27 cellular contexts compared by ENCODE assay signal in genomic region chr10:126133082-126133620, GRCh38.
"Had no signal": no experiment of that assay in that cellular context is flagged by ENCODE, and none has a peak within 500 bp of the region (broad histone marks: within the 10 kb centered on the region; RNA-seq: fewer than 3 reads in every experiment).

No MANE protein-coding gene starts in this region.

- H3K4me3 Mint-ChIP-seq: activated CD4-positive, alpha-beta memory T cell treated with anti-CD3 and anti-CD28 coated beads for 36 hours; activated naive CD4-positive, alpha-beta T cell treated with anti-CD3 and anti-CD28 coated beads, Interleukin-2, amount 50 U/mL, for 24 hours; activated naive CD8-positive, alpha-beta T cell treated with anti-CD3 and anti-CD28 coated beads, Interleukin-2, amount 50 U/mL, for 24 hours; activated T-cell treated with anti-CD3 and anti-CD28 coated beads, Interleukin-2, amount 50 U/mL, for 4 hours; activated T-helper 17 cell treated with anti-CD3 and anti-CD28 coated beads, Interleukin-2, amount 50 U/mL, for 72 hours; naive thymus-derived CD4-positive, alpha-beta T cell; stimulated activated naive CD8-positive, alpha-beta T cell treated with anti-CD3 and anti-CD28 coated beads, Interleukin-15, Interleukin-2, amounts not matched to agents 100 ng/mL and 50 ng/mL, for 24 hours; T-helper 17 cell had no signal

- ATAC-seq: activated CD4-positive, CD25-positive, alpha-beta regulatory T cell treated with anti-CD3 and anti-CD28 coated beads, Interleukin-2, amount 50 U/mL, for 24 hours; activated naive CD8-positive, alpha-beta T cell treated with anti-CD3 and anti-CD28 coated beads, Interleukin-2, amount 50 U/mL, for 24 hours; activated T-cell treated with anti-CD3 and anti-CD28 coated beads, Interleukin-2, amount 50 U/mL, for 4 hours; activated T-helper 17 cell treated with anti-CD3 and anti-CD28 coated beads, Interleukin-2, amount 50 U/mL, for 72 hours; naive thymus-derived CD4-positive, alpha-beta T cell; T-helper 17 cell had no signal

- H3K27me3 Mint-ChIP-seq: activated CD4-positive, alpha-beta memory T cell treated with anti-CD3 and anti-CD28 coated beads for 36 hours; activated T-helper 17 cell treated with anti-CD3 and anti-CD28 coated beads, Interleukin-2, amount 50 U/mL, for 72 hours; stimulated activated naive CD8-positive, alpha-beta T cell treated with anti-CD3 and anti-CD28 coated beads, Interleukin-15, Interleukin-2, amounts not matched to agents 100 ng/mL and 50 ng/mL, for 24 hours; T-helper 17 cell had no signal

- DNase-seq: activated CD4-positive, alpha-beta memory T cell treated with anti-CD3 and anti-CD28 coated beads for 36 hours; activated CD4-positive, alpha-beta T cell treated with anti-CD3 and anti-CD28 coated beads for 48 hours; activated naive CD8-positive, alpha-beta T cell treated with anti-CD3 and anti-CD28 coated beads, Interleukin-2, amount 50 U/mL, for 24 hours; activated T-cell treated with anti-CD3 and anti-CD28 coated beads, Interleukin-2, amount 50 U/mL, for 4 hours; amygdala; central memory CD4-positive, alpha-beta T cell; dermis blood vessel endothelial cell; effector CD4-positive, alpha-beta T cell; esophagus squamous epithelium; foreskin melanocyte; left ventricle myocardium inferior; naive thymus-derived CD4-positive, alpha-beta T cell; nucleus accumbens; stimulated activated CD4-positive, alpha-beta T cell treated with anti-CD3 and anti-CD28 coated beads, Interleukin-2, amount 100 ng/mL, for 48 hours; T-helper 17 cell; T1000; trophoblast cell; uterus; WERI-Rb-1 had no signal

- H3K4me1 ChIP-seq: esophagus squamous epithelium, right atrium auricular region, uterus had no signal

- H3K4me3 ChIP-seq: esophagus squamous epithelium, left ventricle myocardium inferior, lung, right atrium auricular region, thoracic aorta, uterus had no signal

- H3K9ac ChIP-seq: parathyroid adenoma had no signal

- H3K9me3 ChIP-seq: esophagus squamous epithelium, left ventricle myocardium inferior, right atrium auricular region, thoracic aorta, uterus had no signal

- H3K4me1 Mint-ChIP-seq: activated naive CD4-positive, alpha-beta T cell treated with anti-CD3 and anti-CD28 coated beads, Interleukin-2, amount 50 U/mL, for 24 hours; activated naive CD8-positive, alpha-beta T cell treated with anti-CD3 and anti-CD28 coated beads, Interleukin-2, amount 50 U/mL, for 24 hours; activated T-helper 17 cell treated with anti-CD3 and anti-CD28 coated beads, Interleukin-2, amount 50 U/mL, for 72 hours had no signal

- H3K36me3 Mint-ChIP-seq: activated CD4-positive, alpha-beta memory T cell treated with anti-CD3 and anti-CD28 coated beads for 36 hours; activated naive CD4-positive, alpha-beta T cell treated with anti-CD3 and anti-CD28 coated beads, Interleukin-2, amount 50 U/mL, for 24 hours had no signal

- H3K79me2 ChIP-seq: parathyroid adenoma had no signal

- H3K36me3 ChIP-seq: esophagus squamous epithelium, left ventricle myocardium inferior, right atrium auricular region, thoracic aorta, uterus, WERI-Rb-1 had no signal

- H3K27me3 ChIP-seq: esophagus squamous epithelium, right atrium auricular region, uterus had no signal

- H2AFZ ChIP-seq: parathyroid adenoma had no signal

- H3K27ac Mint-ChIP-seq: activated CD4-positive, alpha-beta memory T cell treated with anti-CD3 and anti-CD28 coated beads for 36 hours; activated naive CD4-positive, alpha-beta T cell treated with anti-CD3 and anti-CD28 coated beads, Interleukin-2, amount 50 U/mL, for 24 hours; activated naive CD8-positive, alpha-beta T cell treated with anti-CD3 and anti-CD28 coated beads, Interleukin-2, amount 50 U/mL, for 24 hours; activated T-helper 17 cell treated with anti-CD3 and anti-CD28 coated beads, Interleukin-2, amount 50 U/mL, for 72 hours; stimulated activated naive CD8-positive, alpha-beta T cell treated with anti-CD3 and anti-CD28 coated beads, Interleukin-15, Interleukin-2, amounts not matched to agents 100 ng/mL and 50 ng/mL, for 24 hours; T-helper 17 cell had no signal

- H3K9me3 Mint-ChIP-seq: activated CD4-positive, alpha-beta memory T cell treated with anti-CD3 and anti-CD28 coated beads for 36 hours; activated naive CD4-positive, alpha-beta T cell treated with anti-CD3 and anti-CD28 coated beads, Interleukin-2, amount 50 U/mL, for 24 hours; activated naive CD8-positive, alpha-beta T cell treated with anti-CD3 and anti-CD28 coated beads, Interleukin-2, amount 50 U/mL, for 24 hours; activated T-cell treated with anti-CD3 and anti-CD28 coated beads, Interleukin-2, amount 50 U/mL, for 4 hours; stimulated activated naive CD8-positive, alpha-beta T cell treated with anti-CD3 and anti-CD28 coated beads, Interleukin-15, Interleukin-2, amounts not matched to agents 100 ng/mL and 50 ng/mL, for 24 hours had no signal

- H3K27ac ChIP-seq: esophagus squamous epithelium, left ventricle myocardium inferior, parathyroid adenoma, right atrium auricular region, thoracic aorta, uterus, WERI-Rb-1 had no signal
